ENCODE assay signal across 20 cellular contexts in genomic region chrX:47321978-47322377, GRCh38. TPM values are rescaled to one million over a fixed set of nuclear protein-coding genes. Genes with fewer than 3 reads are reported as not detected.
DNase-seq lines count a peak whose midpoint lies in the region; ATAC-seq and TF ChIP-seq lines count a peak whose summit lies in the region.
"Had no signal": no experiment of that assay in that cellular context is flagged by ENCODE, and none has a peak within 500 bp of the region (broad histone marks: within the 10 kb centered on the region; RNA-seq: fewer than 3 reads in every experiment).

No MANE protein-coding gene starts in this region.

- no peaks in the 10 kb centered on the region for H3K79me2 ChIP-seq in GM23338 (replicated peaks; ENCODE audit: insufficient read depth)
- no peaks in the 10 kb centered on the region for H3K79me2 ChIP-seq in neural progenitor cell (ENCODE audit: low read depth)

- H3K9me3 Mint-ChIP-seq in GM23338 (no peaks in the 10 kb centered on the region; the same call in 2 of the 3 replicates), WTC11 (no peaks in the 10 kb centered on the region), neural progenitor cell (peaks cover 7% of the 10 kb centered on the region), T-cell (no peaks in the 10 kb centered on the region)
- H3K9me3 Mint-ChIP-seq: HFFc6 had no signal

- no peaks in the 10 kb centered on the region for H3F3A ChIP-seq in GM23338 (replicated peaks; ENCODE audit: low read depth)
- H3F3A ChIP-seq in neural progenitor cell (ENCODE audit: low read depth) = peaks cover 18% of the 10 kb centered on the region

- CTCF ChIA-PET in WTC11 (lab: Charles Lee) (interaction anchor here (1.8 to 2.6 kb wide), 2 partner anchors 10 to 63 kb away, joined by 12 to 19 read pairs; no protein-coding TSS in a partner anchor), T-cell (lab: Charles Lee) (no interaction called here)

- H3K9ac ChIP-seq in iPS-18a (ENCODE audit: low read length) (peak overlapping the region; percentile 71), neural progenitor cell (no peak overlapping the region)

- POLR2A ChIA-PET in WTC11 (lab: Charles Lee) (interaction anchor here (1.0 to 2.1 kb wide), 5 partner anchors 9 to 89 kb away, joined by 4 to 19 read pairs (median 7); partner anchors contain the start of gene USP11), T-cell (lab: Charles Lee) (no interaction called here)

- H3K4me3 ChIP-seq in GM23338 = peak overlapping the region; percentile 38; the same call in 1 of the 2 replicates
- H3K4me3 ChIP-seq in iPS-18a (ENCODE audit: low read length) = peak overlapping the region; percentile 40
- no peak overlapping the region for H3K4me3 ChIP-seq in neural progenitor cell
- H3K4me3 ChIP-seq: gastroesophageal sphincter, suprapubic skin had no signal

- TF ChIP-seq CTCF in GM23338 (conservative IDR thresholded peaks at IDR 0.05; ENCODE audit: low read depth in 2 of 2) (no peak), WTC11 (IDR thresholded peaks at IDR 0.05) (no peak), neural progenitor cell (IDR thresholded peaks at IDR 0.05) (no peak)

- H3K27me3 Mint-ChIP-seq in GM23338 (ENCODE audit: insufficient read depth, low read depth, poor library complexity) = peaks cover 9% of the 10 kb centered on the region
- no peaks in the 10 kb centered on the region for H3K27me3 Mint-ChIP-seq in WTC11 (ENCODE audit: low read depth)
- peaks cover 7% of the 10 kb centered on the region for H3K27me3 Mint-ChIP-seq in neural progenitor cell (ENCODE audit: insufficient read depth, low read depth)
- peaks cover 0 to 5% of the 10 kb centered on the region in 2 donors for H3K27me3 Mint-ChIP-seq in T-cell
- H3K27me3 Mint-ChIP-seq: memory B cell had no signal

- intact Hi-C loops in Right ventricle myocardium superior (cut with DNase I) = no loop called here

- H2AFZ ChIP-seq in GM23338 (no peak overlapping the region), neural progenitor cell (replicated peaks) (peak overlapping the region; percentile 26)

- H3K27ac Mint-ChIP-seq in GM23338 (peak overlapping the region; percentile 98), WTC11 (peak overlapping the region; percentile 99), neural progenitor cell (peak overlapping the region; percentile 99), T-cell (no peak overlapping the region)
- H3K27ac Mint-ChIP-seq: HFFc6, memory B cell had no signal

- H3K36me3 ChIP-seq in GM23338 (ENCODE audit: insufficient read depth) = no peaks in the 10 kb centered on the region
- H3K36me3 ChIP-seq in iPS-18a (ENCODE audit: control insufficient read depth, low read depth, low read length) = no peaks in the 10 kb centered on the region
- H3K36me3 ChIP-seq in neural progenitor cell = no peaks in the 10 kb centered on the region
- H3K36me3 ChIP-seq: gastroesophageal sphincter, neutrophil, suprapubic skin had no signal

- no peaks in the 10 kb centered on the region for H4K20me1 ChIP-seq in GM23338 (replicated peaks; ENCODE audit: insufficient read depth)
- no peaks in the 10 kb centered on the region for H4K20me1 ChIP-seq in neural progenitor cell (ENCODE audit: low read depth)

- H3K36me3 Mint-ChIP-seq in GM23338 (ENCODE audit: low read depth) (no peaks in the 10 kb centered on the region), WTC11 (no peaks in the 10 kb centered on the region), neural progenitor cell (no peaks in the 10 kb centered on the region), T-cell (no peaks in the 10 kb centered on the region)
- H3K36me3 Mint-ChIP-seq: memory B cell had no signal

- H3K4me1 ChIP-seq in GM23338 (ENCODE audit: insufficient read depth) = peaks cover 11% of the 10 kb centered on the region; the same call in 1 of the 2 replicates
- H3K4me1 ChIP-seq in iPS-18a (ENCODE audit: control insufficient read depth, low read depth, low read length) = peaks cover 10% of the 10 kb centered on the region
- H3K4me1 ChIP-seq in neural progenitor cell = peaks cover 5% of the 10 kb centered on the region
- H3K4me1 ChIP-seq: gastroesophageal sphincter, suprapubic skin had no signal

- H3K27me3 ChIP-seq in GM23338 (ENCODE audit: insufficient read depth) (no peaks in the 10 kb centered on the region), iPS-18a (ENCODE audit: control insufficient read depth, insufficient read depth, low read length) (no peaks in the 10 kb centered on the region), neural progenitor cell (no peaks in the 10 kb centered on the region)
- H3K27me3 ChIP-seq: gastroesophageal sphincter, neutrophil, suprapubic skin had no signal

- H3K9me3 ChIP-seq in iPS-18a (ENCODE audit: control insufficient read depth, low read depth, low read length) (no peaks in the 10 kb centered on the region), neural progenitor cell (ENCODE audit: low read depth) (no peaks in the 10 kb centered on the region)
- H3K9me3 ChIP-seq: gastroesophageal sphincter, neutrophil, suprapubic skin had no signal

- no peaks in the 10 kb centered on the region for H3K9me2 ChIP-seq in GM23338 (ENCODE audit: insufficient read depth)

- H3K4me3 Mint-ChIP-seq in GM23338 (peak overlapping the region; percentile 53; the same call in 2 of the 3 replicates), WTC11 (peak overlapping the region; percentile 37), neural progenitor cell (peak overlapping the region; percentile 67), T-cell (no peak overlapping the region)
- H3K4me3 Mint-ChIP-seq: HFFc6, memory B cell had no signal

- peak overlapping the region; percentile 97 for H3K27ac ChIP-seq in GM23338 (ENCODE audit: low read depth)
- H3K27ac ChIP-seq in iPS-18a (ENCODE audit: low read length) = peak overlapping the region; percentile 76
- peak overlapping the region; percentile 87 for H3K27ac ChIP-seq in neural progenitor cell
- H3K27ac ChIP-seq: gastroesophageal sphincter, HL-60, neutrophil, suprapubic skin had no signal

- H3K4me2 ChIP-seq in GM23338 (peak overlapping the region; percentile 71), neural progenitor cell (peak overlapping the region; percentile 58)

- ATAC-seq in GM23338 = peak; percentile 88
- peak; percentile 59 for ATAC-seq in WTC11
- no peak for ATAC-seq in T-cell (replicated peaks in 1 of 4)
- ATAC-seq in Right ventricle myocardium superior (ENCODE audit: poor library complexity) = no peak

- peak; percentile 60 for DNase-seq in GM23338 (ENCODE audit: low spot score)
- peak; percentile 47 for DNase-seq in WTC11 (ENCODE audit: low spot score)
- peak; percentile 72 for DNase-seq in neural progenitor cell (ENCODE audit: low spot score)
- DNase-seq in T-cell = no peak
- no peak for DNase-seq in NCI-H2171 treated with DMSO at 0.1 percent for 48 hours (lab: John Stamatoyannopoulos, UW)
- no peak for DNase-seq in Right ventricle myocardium superior
- no peak for DNase-seq in activated CD4-positive, alpha-beta T cell treated with anti-CD3 and anti-CD28 coated beads, Interleukin-2, amount 50 U/mL, for 4 hours
- DNase-seq: activated CD4-positive, alpha-beta T cell treated with anti-CD3 and anti-CD28 coated beads for 48 hours; activated effector memory CD4-positive, alpha-beta T cell treated with Interleukin-2 at 50 U/mL for 16 hours; erythroblast; HFFc6; KBM-7; NCI-H2029; NCI-H510A had no signal

- H3K4me1 Mint-ChIP-seq in GM23338 (peaks cover 20% of the 10 kb centered on the region; the same call in 2 of the 3 replicates), WTC11 (peaks cover 29% of the 10 kb centered on the region), neural progenitor cell (peaks cover 31% of the 10 kb centered on the region), T-cell (no peaks in the 10 kb centered on the region)

TF ChIP-seq in GM23338, 12 proteins besides CTCF, POLR2A, EP300 and RAD21 (continues in another document):
- TF ChIP-seq ZNF331 (CRISPR knock-in tag; IDR thresholded peaks at IDR 0.05; ENCODE audit: low read depth) (no peak), POLR2AphosphoS5 (IDR thresholded peaks at IDR 0.05; ENCODE audit: low read depth) (no peak; the same call in 1 of the 2 replicates), ETS1 (IDR thresholded peaks at IDR 0.05) (no peak), NANOG (IDR thresholded peaks at IDR 0.05; ENCODE audit: borderline replicate concordance) (no peak), EZH2 (IDR thresholded peaks at IDR 0.05; ENCODE audit: low read depth, unreplicated experiment) (no peak), JUNB (IDR thresholded peaks at IDR 0.05; ENCODE audit: unreplicated experiment) (no peak)

TF ChIP-seq in WTC11, 78 proteins besides CTCF, POLR2A, EP300 and RAD21 (continues in another document):
- TF ChIP-seq ZNF138 (CRISPR knock-in tag; conservative IDR thresholded peaks at IDR 0.05) (0 out of 2 replicates have a peak, but pooled peaks have one; percentile 45), MAX (CRISPR knock-in tag; IDR thresholded peaks at IDR 0.05) (peak; percentile 56; the same call in 1 of the 2 replicates), GRHL2 (CRISPR knock-in tag; IDR thresholded peaks at IDR 0.05; ENCODE audit: insufficient replicate concordance, severe bottlenecking) (no peak), ESRRA (CRISPR knock-in tag; IDR thresholded peaks at IDR 0.05; ENCODE audit: borderline replicate concordance) (no peak)

RNA-seq across cellular contexts. Expression of gene ZNF157, which starts 48.4 kb away (rescaled TPM):
- total RNA-seq in GM23338 (2014; rRNA removed; shearing (Covaris generic)) = 1.2 and 1.5 TPM in 2 replicates
- 0.68 and 0.70 TPM in 2 replicates for polyA plus RNA-seq in GM23338 (2016; fragmentation: Nextera tagmentation; extraction: Ambion mirVana)
- 1.7 to 2.0 TPM (median 1.8 TPM) in 3 replicates for total RNA-seq in WTC11 (2021)
- 0.47 and 1.4 TPM in 2 replicates for total RNA-seq in neural progenitor cell (ENCODE audit: low replicate concordance)
- 1 to 10 TPM in 2 of 5 donors, under 1 TPM in 3; 0.72 to 1.2 (median 0.95) TPM for total RNA-seq in T-cell
- not detected for total RNA-seq in Right ventricle myocardium superior
- total RNA-seq: HFFc6 had no signal

Comparison
In these comparisons a context has a peak if more than half of its experiments do, and no peak if none do; other contexts are left out.
1. ATAC-seq: peak in GM23338 (single experiment) and WTC11 (single experiment); none in T-cell (0 of 4) and Right ventricle myocardium superior (single experiment).
2. DNase-seq: peak in GM23338 (single experiment), WTC11 (single experiment) and neural progenitor cell (single experiment); none in T-cell (0 of 34), NCI-H2171 treated with DMSO at 0.1 percent for 48 hours (single experiment), Right ventricle myocardium superior (single experiment) and activated CD4-positive, alpha-beta T cell treated with anti-CD3 and anti-CD28 coated beads, Interleukin-2, amount 50 U/mL, for 4 hours (0 of 2).
3. H3K27ac Mint-ChIP-seq: peak in GM23338 (single experiment), WTC11 (single experiment) and neural progenitor cell (single experiment); none in T-cell (0 of 2).
4. H3K4me3 Mint-ChIP-seq: peak in GM23338 (single experiment), WTC11 (single experiment) and neural progenitor cell (single experiment); none in T-cell (0 of 3).
5. Peak in every context shown above with its lines, with median percentiles within 50 percentile points of each other: H3K27ac ChIP-seq.